Comparison of ENCODE assay signal across 21 cellular contexts in the genomic region with DNA sequence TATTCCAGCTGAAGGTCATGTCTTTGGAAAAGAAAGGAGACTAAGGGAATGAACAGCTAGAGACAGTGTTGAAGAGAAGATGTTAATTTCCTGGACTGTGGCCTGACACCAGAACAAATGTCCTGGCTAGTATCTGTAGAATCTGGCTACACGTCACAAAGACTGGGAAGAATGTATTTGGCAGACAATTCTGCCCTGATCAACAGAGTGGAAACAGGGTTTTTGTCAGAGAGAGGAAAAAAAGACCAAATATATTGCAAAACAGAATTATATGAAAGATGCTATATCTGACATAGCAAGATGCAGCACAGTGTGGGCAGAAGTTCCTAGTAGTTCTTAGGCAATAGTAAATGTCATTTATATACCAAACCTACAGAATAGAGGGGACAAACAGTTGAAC. TPM values are rescaled to one million over a fixed set of nuclear protein-coding genes. Genes with fewer than 3 reads are reported as not detected.
DNase-seq lines count a peak whose midpoint lies in the region; ATAC-seq, FAIRE-seq and TF ChIP-seq lines count a peak whose summit lies in the region.
"Had no signal": no experiment of that assay in that cellular context is flagged by ENCODE, and none has a peak within 500 bp of the region (broad histone marks: within the 10 kb centered on the region; RNA-seq: fewer than 3 reads in every experiment).

No MANE protein-coding gene starts in this region.

- H3K4me2 ChIP-seq in astrocyte (ENCODE audit: low read length), result no peak overlapping the region

- H3K9me3 ChIP-seq in Caco-2 (no peaks in the 10 kb centered on the region), astrocyte (ENCODE audit: insufficient read depth, low read depth, low read length) (no peaks in the 10 kb centered on the region), esophagus muscularis mucosa (no peaks in the 10 kb centered on the region)
- H3K9me3 ChIP-seq: HAP-1 had no signal

- CTCF ChIA-PET in Caco-2 (lab: Charles Lee), result no interaction called here

- peaks cover 35% of the 10 kb centered on the region for H3K4me1 ChIP-seq in Caco-2
- peaks cover 6% of the 10 kb centered on the region for H3K4me1 ChIP-seq in astrocyte (ENCODE audit: insufficient read depth, low read length)
- H3K4me1 ChIP-seq in esophagus muscularis mucosa, result peaks cover 0 to 8% (median 6%) of the 10 kb centered on the region in 4 donors
- H3K4me1 ChIP-seq: HAP-1 had no signal

- H3K27ac Mint-ChIP-seq in Caco-2 (ENCODE audit: unreplicated experiment), result peak overlapping the region; percentile 51
- no peak overlapping the region for H3K27ac Mint-ChIP-seq in astrocyte (ENCODE audit: unreplicated experiment)
- H3K27ac Mint-ChIP-seq: CD4-positive, alpha-beta T cell had no signal

- no peak overlapping the region for H3K9ac ChIP-seq in astrocyte (ENCODE audit: low read length)
- H3K9ac ChIP-seq: GM23248 had no signal

- POLR2A ChIA-PET in Caco-2 (lab: Charles Lee), result no interaction called here

- 41% methylated on average over 1 of the region's 1 CpG for WGBS in esophagus muscularis mucosa

- peak; percentile 9 for FAIRE-seq in astrocyte (lab: Jason Lieb, UNC)
- FAIRE-seq: A204.1, GM12878, GM19239, HepG2 had no signal

- no TSS peak for BruUV-seq in Caco-2 (replicated peaks; lab: Mats Ljungman, UMichigan)

- H3K36me3 Mint-ChIP-seq in Caco-2 (ENCODE audit: insufficient read depth, unreplicated experiment) (no peaks in the 10 kb centered on the region), astrocyte (ENCODE audit: low read depth, unreplicated experiment) (no peaks in the 10 kb centered on the region)

- no peak for TF ChIP-seq POLR2A in esophagus muscularis mucosa (IDR thresholded peaks at IDR 0.05; ENCODE audit: low read depth)

- no peak overlapping the region for H2AFZ ChIP-seq in astrocyte (ENCODE audit: low read depth, low read length)
- H2AFZ ChIP-seq: GM23248 had no signal

- TF ChIP-seq EP300 in esophagus muscularis mucosa (IDR thresholded peaks at IDR 0.05), result no peak

- ATAC-seq in GM19023 (IDR thresholded peaks at IDR 0.05; ENCODE audit: unreplicated experiment), result no peak
- ATAC-seq: GM12878, HepG2 had no signal

- H3K36me3 ChIP-seq in Caco-2 (ENCODE audit: control insufficient read depth, insufficient read depth, low read length) (no peaks in the 10 kb centered on the region; the same call in 1 of the 2 replicates), astrocyte (ENCODE audit: insufficient read depth, low read length) (no peaks in the 10 kb centered on the region), esophagus muscularis mucosa (no peaks in the 10 kb centered on the region)
- H3K36me3 ChIP-seq: HAP-1 had no signal

- no peak for DNase-seq in Caco-2
- DNase-seq in astrocyte (ENCODE audit: low read depth), result peak; percentile 51
- DNase-seq in esophagus muscularis mucosa (ENCODE audit: extremely low spot score), result peak; percentile 31
- DNase-seq in medulla oblongata (ENCODE audit: extremely low spot score), result peak; percentile 19
- DNase-seq in ureter (ENCODE audit: low spot score), result no peak
- DNase-seq in activated effector memory CD4-positive, alpha-beta T cell treated with anti-CD3 and anti-CD28 coated beads, Interleukin-2, amount 50 U/mL, for 16 hours, result no peak
- DNase-seq: ACHN; AML-193; CD4-positive, alpha-beta T cell; DMS153; DMS79; GDM1; GM23248 had no signal

- TF ChIP-seq CTCF in Caco-2 (IDR thresholded peaks at IDR 0.05; ENCODE audit: insufficient read depth in 1 of 2, low read depth in 1 of 2, low read length in 1 of 2, severe bottlenecking in 1 of 2, unreplicated experiment in 1 of 2) (no peak), astrocyte (IDR thresholded peaks at IDR 0.05; ENCODE audit: insufficient read depth, low read depth, low read length) (no peak), esophagus muscularis mucosa (IDR thresholded peaks at IDR 0.05) (no peak)

- no peaks in the 10 kb centered on the region for H4K20me1 ChIP-seq in astrocyte (ENCODE audit: insufficient read depth, low read length)

- H3K4me3 Mint-ChIP-seq in Caco-2 (ENCODE audit: unreplicated experiment) (no peak overlapping the region), astrocyte (ENCODE audit: unreplicated experiment) (no peak overlapping the region)
- H3K4me3 Mint-ChIP-seq: CD4-positive, alpha-beta T cell had no signal

- no peak overlapping the region for H3K27ac ChIP-seq in astrocyte (ENCODE audit: low read depth, low read length)
- H3K27ac ChIP-seq in esophagus muscularis mucosa (replicated peaks in 1 of 4), result no peak overlapping the region
- H3K27ac ChIP-seq: C4-2B, GM23248 had no signal

- H3K79me2 ChIP-seq in astrocyte (ENCODE audit: insufficient read depth, low read length), result no peaks in the 10 kb centered on the region

- no peaks in the 10 kb centered on the region for H3K27me3 ChIP-seq in Caco-2 (replicated peaks; ENCODE audit: control insufficient read depth, insufficient read depth, low read length)
- H3K27me3 ChIP-seq in astrocyte (ENCODE audit: insufficient read depth, low read length), result no peaks in the 10 kb centered on the region
- H3K27me3 ChIP-seq in esophagus muscularis mucosa, result no peaks in the 10 kb centered on the region

- intact Hi-C loops in Caco-2 (cut with micrococcal nuclease; ENCODE audit: unreplicated experiment), result no loop called here
- intact Hi-C loops in esophagus muscularis mucosa (cut with DNase I), result no loop called here

- no peaks in the 10 kb centered on the region for H3K27me3 Mint-ChIP-seq in Caco-2 (ENCODE audit: insufficient read depth, unreplicated experiment)
- no peaks in the 10 kb centered on the region for H3K27me3 Mint-ChIP-seq in astrocyte (ENCODE audit: low read depth, unreplicated experiment)
- H3K27me3 Mint-ChIP-seq: CD4-positive, alpha-beta T cell had no signal

- H3K9me3 Mint-ChIP-seq in Caco-2 (ENCODE audit: unreplicated experiment), result no peaks in the 10 kb centered on the region
- H3K9me3 Mint-ChIP-seq in astrocyte (ENCODE audit: unreplicated experiment), result no peaks in the 10 kb centered on the region
- H3K9me3 Mint-ChIP-seq: CD4-positive, alpha-beta T cell had no signal

- H3K4me1 Mint-ChIP-seq in Caco-2 (ENCODE audit: low read depth, unreplicated experiment) (peaks cover 24% of the 10 kb centered on the region), astrocyte (ENCODE audit: low read depth, unreplicated experiment) (no peaks in the 10 kb centered on the region)

- H3K4me3 ChIP-seq in Caco-2 (ENCODE audit: low read depth, low read length), result no peak overlapping the region
- H3K4me3 ChIP-seq in astrocyte (ENCODE audit: insufficient read depth, low read depth, low read length), result no peak overlapping the region
- no peak overlapping the region for H3K4me3 ChIP-seq in esophagus muscularis mucosa
- H3K4me3 ChIP-seq: GM12878, GM23248, HAP-1 had no signal

RNA-seq across cellular contexts. Expression of a gene that starts 17.0 kb away (rescaled TPM):
- total RNA-seq in Caco-2 (2022), result 0.34 and 0.37 TPM in 2 replicates
- not detected in 2 replicates for total RNA-seq in astrocyte
- total RNA-seq in esophagus muscularis mucosa, result under 1 TPM in 1 of 4 donors, not detected in 3; 0.40 TPM
- total RNA-seq in ureter, result 33.9 TPM
- total RNA-seq: CD4-positive, alpha-beta T cell; Daoy; GM12878; HepG2 had no signal

Comparison
In these comparisons a context has a peak if more than half of its experiments do, and no peak if none do; other contexts are left out.
1. DNase-seq: peak in astrocyte (single experiment), esophagus muscularis mucosa (single experiment) and medulla oblongata (single experiment); none in Caco-2 (0 of 2), ureter (single experiment) and activated effector memory CD4-positive, alpha-beta T cell treated with anti-CD3 and anti-CD28 coated beads, Interleukin-2, amount 50 U/mL, for 16 hours (single experiment).
2. RNA of a gene that starts 17.0 kb away (total RNA-seq): 33.9 TPM in ureter (single experiment); 0.34 to 0.37 TPM in Caco-2, 0.40 TPM in esophagus muscularis mucosa and not detected in astrocyte; every median in the first group is over 10 times any median in the second.